ENCODE assay signal across 2 cellular contexts in the genomic region with DNA sequence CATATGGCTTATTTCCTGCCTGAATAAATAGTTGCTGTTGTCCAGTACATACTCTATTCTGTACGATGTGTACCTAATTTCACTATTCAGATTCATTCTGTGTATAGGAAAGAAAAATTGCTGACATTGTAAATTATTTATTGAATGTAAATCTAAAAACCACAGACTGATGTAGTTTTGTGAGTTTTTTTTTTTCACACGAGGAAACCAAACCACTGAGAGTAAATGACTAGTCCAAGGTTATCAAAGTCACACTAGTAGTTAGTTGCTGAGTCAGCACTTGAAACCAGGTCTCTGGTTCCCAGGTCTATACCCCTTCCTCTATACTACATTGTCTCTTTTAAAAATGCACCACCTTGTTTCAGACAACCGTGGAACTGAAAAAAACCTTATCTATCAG.
TF ChIP-seq lines count a peak whose summit lies in the region.

No MANE protein-coding gene starts in this region.

TF ChIP-seq in HepG2, 621 proteins besides CTCF, POLR2A, EP300 and RAD21:
- TF ChIP-seq SRSF1 (optimal IDR thresholded peaks at IDR 0.05; ENCODE audit: low read depth, low read length) (no peak), MAFF (IDR thresholded peaks at IDR 0.05; ENCODE audit: low read depth, low read length) (peak; percentile 92), MAFK (conservative IDR thresholded peaks at IDR 0.05 in 1 of 2, IDR thresholded peaks at IDR 0.05 in 1 of 2; ENCODE audit: low read length in 2 of 2) (peak; percentile 71 to 95; a peak in 3 of 4 replicates)

TF ChIP-seq in endothelial cell of umbilical vein, 7 proteins besides CTCF, POLR2A, EP300 and RAD21:
- TF ChIP-seq FOS (IDR thresholded peaks at IDR 0.05; ENCODE audit: borderline replicate concordance, insufficient read depth, low read length) (no peak), MAX (IDR thresholded peaks at IDR 0.05; ENCODE audit: insufficient read depth, insufficient read length) (no peak), MYC (IDR thresholded peaks at IDR 0.05; ENCODE audit: low read depth, low read length) (no peak), GATA2 (IDR thresholded peaks at IDR 0.05; ENCODE audit: insufficient read depth, insufficient read length, low read depth, low read length) (no peak), JUN (IDR thresholded peaks at IDR 0.05; ENCODE audit: borderline replicate concordance, insufficient read depth, insufficient read length, low read depth) (no peak), POLR2AphosphoS5 (IDR thresholded peaks at IDR 0.05; ENCODE audit: insufficient read depth, low read depth, low read length) (no peak), EZH2 (IDR thresholded peaks at IDR 0.05; ENCODE audit: borderline replicate concordance, low read depth, low read length, severe bottlenecking) (no peak)
